ENCODE assay signal across 1 cellular context in the genomic region with DNA sequence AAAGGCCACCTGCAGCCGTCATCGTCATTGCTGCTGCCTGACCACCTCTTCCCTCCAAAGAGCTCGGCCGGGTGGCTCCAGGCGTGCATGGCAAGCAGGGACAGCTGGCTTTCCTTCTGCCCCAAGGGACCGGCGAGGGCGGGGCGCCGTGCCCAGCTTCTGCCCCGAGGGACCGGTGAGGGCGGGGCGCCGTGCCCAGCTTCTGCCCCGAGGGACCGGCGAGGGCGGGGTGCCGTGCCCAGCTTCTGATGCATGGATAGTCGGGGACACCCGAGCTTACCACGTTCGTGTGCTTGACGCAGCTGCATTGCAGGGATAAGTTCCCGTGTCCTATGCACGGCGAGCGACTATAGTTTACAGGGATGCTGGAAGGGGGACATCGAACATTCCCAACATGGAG.
TF ChIP-seq lines count a peak whose summit lies in the region.

No MANE protein-coding gene starts in this region.

TF ChIP-seq in H1, 55 proteins besides CTCF, POLR2A, EP300 and RAD21:
- TF ChIP-seq HDAC2 (IDR thresholded peaks at IDR 0.05; ENCODE audit: borderline replicate concordance in 1 of 2, low read depth in 2 of 2, low read length in 2 of 2) (no peak), FOSL1 (IDR thresholded peaks at IDR 0.05; ENCODE audit: insufficient read depth, low read depth, low read length) (no peak), CREB1 (IDR thresholded peaks at IDR 0.05) (no peak), SP1 (IDR thresholded peaks at IDR 0.05; ENCODE audit: low read depth, low read length) (no peak), NANOG (IDR thresholded peaks at IDR 0.05; ENCODE audit: insufficient read depth, low read depth, low read length, poor library complexity, severe bottlenecking) (no peak), JUND (IDR thresholded peaks at IDR 0.05; ENCODE audit: low read length) (no peak), EZH2 (IDR thresholded peaks at IDR 0.05; ENCODE audit: low read depth, low read length, severe bottlenecking) (no peak), CEBPB (IDR thresholded peaks at IDR 0.05; ENCODE audit: low read depth, low read length) (no peak), RXRA (IDR thresholded peaks at IDR 0.05; ENCODE audit: insufficient read depth, low read depth, low read length) (no peak), CHD2 (IDR thresholded peaks at IDR 0.05; ENCODE audit: low read length) (no peak)
- TF ChIP-seq, protein P1, sequence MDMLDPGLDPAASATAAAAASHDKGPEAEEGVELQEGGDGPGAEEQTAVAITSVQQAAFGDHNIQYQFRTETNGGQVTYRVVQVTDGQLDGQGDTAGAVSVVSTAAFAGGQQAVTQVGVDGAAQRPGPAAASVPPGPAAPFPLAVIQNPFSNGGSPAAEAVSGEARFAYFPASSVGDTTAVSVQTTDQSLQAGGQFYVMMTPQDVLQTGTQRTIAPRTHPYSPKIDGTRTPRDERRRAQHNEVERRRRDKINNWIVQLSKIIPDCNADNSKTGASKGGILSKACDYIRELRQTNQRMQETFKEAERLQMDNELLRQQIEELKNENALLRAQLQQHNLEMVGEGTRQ (IDR thresholded peaks at IDR 0.05; ENCODE audit: low read length): no peak
